In the genomic region with DNA sequence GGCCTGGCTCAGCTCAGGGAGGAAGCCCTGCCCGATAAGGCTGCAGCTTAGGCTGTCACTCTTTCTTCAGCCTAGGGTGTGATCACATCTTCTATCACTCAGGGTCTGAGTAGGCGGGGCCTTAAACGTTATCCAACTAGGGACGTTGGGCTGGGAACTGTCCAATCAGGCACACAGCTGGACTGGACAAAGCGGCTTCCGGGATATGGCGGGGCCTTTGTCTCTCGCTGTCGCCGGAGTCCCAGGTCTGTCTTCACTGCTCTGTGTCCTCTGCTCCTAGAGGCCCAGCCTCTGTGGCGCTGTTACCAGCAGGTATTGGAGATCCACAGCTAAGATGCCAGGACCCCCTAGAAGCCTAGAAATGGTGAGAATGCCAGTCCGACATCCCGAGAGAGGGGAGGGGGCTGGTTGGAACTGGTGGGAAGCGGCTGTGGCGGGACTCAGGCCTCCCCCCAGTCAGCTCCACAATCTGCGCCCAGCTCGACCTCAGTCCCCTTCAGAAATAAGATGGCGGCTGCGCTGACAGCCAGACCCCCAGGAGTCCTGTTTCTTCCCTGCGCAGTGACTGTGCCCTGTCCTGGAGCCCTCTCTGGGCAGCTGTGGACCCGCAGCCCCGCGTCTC, we compare ENCODE assay signal across 8 cellular contexts. TPM values are rescaled to one million over a fixed set of nuclear protein-coding genes. Genes with fewer than 3 reads are reported as not detected.
DNase-seq lines count a peak whose midpoint lies in the region; ATAC-seq and TF ChIP-seq lines count a peak whose summit lies in the region.

A gene (plus strand): TSS at position 214 of the 622 bp plus-strand sequence. CDS start 121 bp downstream, at position 335.

- no peaks in the 10 kb centered on the region for H3K4me1 ChIP-seq in upper lobe of right lung

- no peaks in the 10 kb centered on the region for H3K27me3 ChIP-seq in upper lobe of right lung

- no peaks in the 10 kb centered on the region for H3K9me3 ChIP-seq in upper lobe of right lung

- H3K9me3 Mint-ChIP-seq in progenitor cell of endocrine pancreas (ENCODE audit: low read depth): no peaks in the 10 kb centered on the region

- H3K27ac Mint-ChIP-seq in progenitor cell of endocrine pancreas: peak within 1 kb of the TSS; percentile 100

- H3K36me3 ChIP-seq in upper lobe of right lung: no peaks in the 10 kb centered on the region

- peaks cover 8% of the 10 kb centered on the region for H3K36me3 Mint-ChIP-seq in progenitor cell of endocrine pancreas (ENCODE audit: insufficient read depth)

- intact Hi-C loops in left ventricle myocardium superior (cut with micrococcal nuclease) (no loop called here), upper lobe of right lung (cut with DNase I) (no loop called here)

- peak within 1 kb of the TSS; percentile 64 for H3K4me3 ChIP-seq in upper lobe of right lung

- DNase-seq in DMS 273 treated with DMSO at 0.1 percent for 48 hours (lab: John Stamatoyannopoulos, UW) (peak; percentile 90), Kasumi-1 (lab: John Stamatoyannopoulos, UW) (peak; percentile 96 to 98), T-helper 1 cell (peak; percentile 31 to 90 (median 58)), amygdala (lab: John Stamatoyannopoulos, UW) (peak; percentile 36 to 95 (median 86)), left ventricle myocardium superior (peak; percentile 90), progenitor cell of endocrine pancreas (ENCODE audit: low spot score, unreplicated experiment) (peak; percentile 67), upper lobe of right lung (peak; percentile 91)

- H3K27me3 Mint-ChIP-seq in progenitor cell of endocrine pancreas: no peaks in the 10 kb centered on the region

- H3K4me1 Mint-ChIP-seq in progenitor cell of endocrine pancreas (ENCODE audit: low read depth): peaks cover 3% of the 10 kb centered on the region

- ATAC-seq in GM21619 (IDR thresholded peaks at IDR 0.05; ENCODE audit: unreplicated experiment) (peak; percentile 99), left ventricle myocardium superior (peak; percentile 100), upper lobe of right lung (peak; percentile 100)

- peak within 1 kb of the TSS; percentile 98 for H3K4me3 Mint-ChIP-seq in progenitor cell of endocrine pancreas (ENCODE audit: low read depth)

- peak within 1 kb of the TSS; percentile 84 for H3K27ac ChIP-seq in upper lobe of right lung

- peak; percentile 13 for TF ChIP-seq CTCF in progenitor cell of endocrine pancreas (IDR thresholded peaks at IDR 0.05; ENCODE audit: unreplicated experiment)
- no peak for TF ChIP-seq CTCF in upper lobe of right lung (IDR thresholded peaks at IDR 0.05)

RNA-seq across cellular contexts. Expression of the gene that starts here (rescaled TPM):
- 10.2 TPM for total RNA-seq in left ventricle myocardium superior
- 42.3 and 44.0 TPM in 2 replicates for total RNA-seq in progenitor cell of endocrine pancreas
- 17.1 TPM for total RNA-seq in upper lobe of right lung

Comparison
In these comparisons a context has a peak if more than half of its experiments do, and no peak if none do; other contexts are left out.
1. Peak in every context shown above with its lines: DNase-seq, ATAC-seq, H3K4me3 ChIP-seq and H3K27ac ChIP-seq.